30 cellular contexts compared by ENCODE assay signal in the genomic region with DNA sequence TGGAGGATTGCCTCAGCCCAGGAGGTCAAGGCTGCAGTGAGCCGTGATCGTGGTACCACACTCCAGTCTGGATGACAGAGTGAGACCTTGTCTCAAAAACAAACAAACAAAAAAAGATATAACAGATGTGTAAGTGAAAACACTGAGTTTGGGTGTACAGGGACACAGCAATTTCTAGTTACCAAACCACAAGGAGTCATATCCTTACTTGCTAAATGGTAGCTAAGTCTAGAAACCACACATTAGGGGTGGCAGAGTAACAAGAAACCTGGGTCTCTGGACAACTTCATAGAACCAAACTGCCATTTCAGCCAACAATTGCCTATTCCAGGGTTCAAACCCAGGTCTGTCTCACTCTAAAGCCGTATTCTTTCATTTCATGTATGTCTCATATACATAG. TPM values are rescaled to one million over a fixed set of nuclear protein-coding genes. Genes with fewer than 3 reads are reported as not detected.
"Had no signal": no experiment of that assay in that cellular context is flagged by ENCODE, and none has a peak within 500 bp of the region (broad histone marks: within the 10 kb centered on the region; RNA-seq: fewer than 3 reads in every experiment).

No MANE protein-coding gene starts in this region.

- H2AFZ ChIP-seq: neural progenitor cell, parathyroid adenoma had no signal

- DNase-seq: islet precursor cell; left ventricle myocardium inferior; mesendoderm; naive B cell; natural killer cell; nephron progenitor cell; occipital lobe; psoas muscle; right lobe of liver; stimulated activated CD4-positive, alpha-beta T cell treated with anti-CD3 and anti-CD28 coated beads, Interleukin-1b, Interleukin-23, amount 100 ng/mL, for 48 hours; stimulated activated CD4-positive, alpha-beta T cell treated with anti-CD3 and anti-CD28 coated beads, Interleukin-2, amount 100 ng/mL, for 48 hours; stimulated activated CD4-positive, alpha-beta T cell treated with anti-CD3 and anti-CD28 coated beads, Interleukin-4, amount 100 ng/mL, for 4 hours; stimulated activated CD8-positive, alpha-beta memory T cell treated with anti-CD3 and anti-CD28 coated beads, Interleukin-4, amount 100 ng/mL, for 48 hours; stimulated activated naive B cell treated with anti-CD40 and anti-IgM and Interleukin-4, amounts not matched to agents 10 μg/mL and 1 μg/mL and 100 μg/mL, for 72 hours; substantia nigra; uterus had no signal

- H3K9me3 Mint-ChIP-seq: mesothelial cell of epicardium; naive B cell; natural killer cell; nephron progenitor cell; neural progenitor cell; stimulated activated naive B cell treated with anti-CD40 and anti-IgM and Interleukin-4, amounts not matched to agents 10 μg/mL and 1 μg/mL and 100 μg/mL, for 72 hours; stimulated activated naive CD8-positive, alpha-beta T cell treated with anti-CD3 and anti-CD28 coated beads, Interleukin-15, Interleukin-2, amounts not matched to agents 100 ng/mL and 50 ng/mL, for 24 hours; type B pancreatic cell had no signal

- H3K4me1 ChIP-seq: left ventricle myocardium inferior, parathyroid adenoma, psoas muscle, right lobe of liver, tibial nerve, uterus had no signal

- H3K4me2 ChIP-seq: neural progenitor cell, smooth muscle cell had no signal

- H3K9ac ChIP-seq: neural progenitor cell, parathyroid adenoma had no signal

- H3K36me3 Mint-ChIP-seq: mesothelial cell of epicardium; naive B cell; natural killer cell; neural progenitor cell; stimulated activated naive B cell treated with anti-CD40 and anti-IgM and Interleukin-4, amounts not matched to agents 10 μg/mL and 1 μg/mL and 100 μg/mL, for 72 hours; type B pancreatic cell had no signal

- H3K27me3 ChIP-seq: neural progenitor cell, right lobe of liver, tibial nerve, uterus had no signal

- H3K4me3 Mint-ChIP-seq: mesothelial cell of epicardium; natural killer cell; nephron progenitor cell; neural progenitor cell; stimulated activated naive B cell treated with anti-CD40 and anti-IgM and Interleukin-4, amounts not matched to agents 10 μg/mL and 1 μg/mL and 100 μg/mL, for 72 hours; stimulated activated naive CD8-positive, alpha-beta T cell treated with anti-CD3 and anti-CD28 coated beads, Interleukin-15, Interleukin-2, amounts not matched to agents 100 ng/mL and 50 ng/mL, for 24 hours; type B pancreatic cell had no signal

- H3K4me3 ChIP-seq: left ventricle myocardium inferior, lung, neural progenitor cell, psoas muscle, right lobe of liver, smooth muscle cell, tibial nerve, uterus had no signal

- H3K27ac Mint-ChIP-seq: mesothelial cell of epicardium; natural killer cell; nephron progenitor cell; neural progenitor cell; stimulated activated naive B cell treated with anti-CD40 and anti-IgM and Interleukin-4, amounts not matched to agents 10 μg/mL and 1 μg/mL and 100 μg/mL, for 72 hours; stimulated activated naive CD8-positive, alpha-beta T cell treated with anti-CD3 and anti-CD28 coated beads, Interleukin-15, Interleukin-2, amounts not matched to agents 100 ng/mL and 50 ng/mL, for 24 hours; type B pancreatic cell had no signal

- H3K27ac ChIP-seq: left ventricle myocardium inferior, neural progenitor cell, neutrophil, parathyroid adenoma, psoas muscle, right lobe of liver, tibial nerve, uterus had no signal

- ATAC-seq: natural killer cell; psoas muscle; right lobe of liver; stimulated activated naive B cell treated with anti-CD40 and anti-IgM and Interleukin-4, amounts not matched to agents 10 μg/mL and 1 μg/mL and 100 μg/mL, for 72 hours had no signal

- H3K27me3 Mint-ChIP-seq: stimulated activated naive CD8-positive, alpha-beta T cell treated with anti-CD3 and anti-CD28 coated beads, Interleukin-15, Interleukin-2, amounts not matched to agents 100 ng/mL and 50 ng/mL, for 24 hours; type B pancreatic cell had no signal

- H3K79me2 ChIP-seq: parathyroid adenoma had no signal

- H3K36me3 ChIP-seq: left ventricle myocardium inferior, neural progenitor cell, neutrophil, right lobe of liver, tibial nerve, uterus had no signal

- H3K9me3 ChIP-seq: left ventricle myocardium inferior, neutrophil, psoas muscle, right lobe of liver, tibial nerve, uterus had no signal

- H3K4me1 Mint-ChIP-seq: mesothelial cell of epicardium; naive B cell; natural killer cell; nephron progenitor cell; stimulated activated naive B cell treated with anti-CD40 and anti-IgM and Interleukin-4, amounts not matched to agents 10 μg/mL and 1 μg/mL and 100 μg/mL, for 72 hours had no signal

RNA-seq across cellular contexts. Expression of a gene that starts 20.8 kb away (rescaled TPM):
- total RNA-seq: kidney epithelial cell, left ventricle myocardium inferior, lung, mesothelial cell of epicardium, occipital lobe, osteocyte, posterior vena cava, psoas muscle, right lobe of liver, skeletal muscle tissue, smooth muscle cell, ureter had no signal
- polyA plus RNA-seq: smooth muscle cell had no signal
